8 cellular contexts compared by ENCODE assay signal in genomic region chr19:17686592-17687042, GRCh38. TPM values are rescaled to one million over a fixed set of nuclear protein-coding genes. Genes with fewer than 3 reads are reported as not detected.
DNase-seq lines count a peak whose midpoint lies in the region; ATAC-seq and TF ChIP-seq lines count a peak whose summit lies in the region.

No MANE protein-coding gene starts in this region.

- no peak overlapping the region for H2AK5ac ChIP-seq in trophoblast cell (ENCODE audit: low read length)

- peaks cover 12% of the 10 kb centered on the region; the same call in 1 of the 2 replicates for H3F3A ChIP-seq in GM23338 (replicated peaks; ENCODE audit: low read depth)

- H3K79me2 ChIP-seq in GM23338 (replicated peaks; ENCODE audit: insufficient read depth) = peaks cover 49% of the 10 kb centered on the region
- no peaks in the 10 kb centered on the region for H3K79me2 ChIP-seq in trophoblast cell (ENCODE audit: control insufficient read depth, insufficient read depth, low read length, poor library complexity)

- ATAC-seq in GM23338 (peak; percentile 19), HG03045 (IDR thresholded peaks at IDR 0.05; ENCODE audit: unreplicated experiment) (no peak)

- H3K14ac ChIP-seq in trophoblast cell (ENCODE audit: low read length) = no peak overlapping the region

- peaks cover 3% of the 10 kb centered on the region for H3K9me3 ChIP-seq in trophoblast cell (ENCODE audit: insufficient read depth, low read depth, low read length)

- POLR2A ChIA-PET in activated CD4-positive, alpha-beta T cell treated with anti-CD3 and anti-CD28 coated beads, Interleukin-2, amount 10 ng/mL, durations not matched to agents 7 days and 5 days (lab: Charles Lee) = no interaction called here

- H3K18ac ChIP-seq in trophoblast cell (ENCODE audit: low read length) = no peak overlapping the region

- H3K36me3 ChIP-seq in GM23338 (ENCODE audit: insufficient read depth) = no peaks in the 10 kb centered on the region
- H3K36me3 ChIP-seq in trophoblast cell (ENCODE audit: control insufficient read depth in 1 of 2, insufficient read depth in 2 of 2, low read length in 2 of 2) = no peaks in the 10 kb centered on the region

- H3K9ac ChIP-seq in trophoblast cell (ENCODE audit: low read length) = no peak overlapping the region

- peak overlapping the region; percentile 86 for H3K27ac ChIP-seq in GM23338 (ENCODE audit: low read depth)
- H3K27ac ChIP-seq in trophoblast cell (ENCODE audit: low read depth, low read length) = no peak overlapping the region

- H3K27ac Mint-ChIP-seq in GM23338 (peak overlapping the region; percentile 85; the same call in 1 of the 2 replicates), endothelial cell (ENCODE audit: unreplicated experiment) (no peak overlapping the region)
- H3K27ac Mint-ChIP-seq in activated CD4-positive, alpha-beta T cell treated with anti-CD3 and anti-CD28 coated beads, Interleukin-2, amount 10 ng/mL, durations not matched to agents 7 days and 5 days = no peak overlapping the region

- H3K9me3 Mint-ChIP-seq in GM23338 (peaks cover 2% of the 10 kb centered on the region; the same call in 1 of the 3 replicates), endothelial cell (ENCODE audit: unreplicated experiment) (no peaks in the 10 kb centered on the region)
- no peaks in the 10 kb centered on the region for H3K9me3 Mint-ChIP-seq in activated CD4-positive, alpha-beta T cell treated with anti-CD3 and anti-CD28 coated beads, Interleukin-2, amount 10 ng/mL, durations not matched to agents 7 days and 5 days

- no peak overlapping the region for H3K23ac ChIP-seq in trophoblast cell (ENCODE audit: low read length)

- TF ChIP-seq CTCF in GM23338 (conservative IDR thresholded peaks at IDR 0.05; ENCODE audit: low read depth in 2 of 2) (no peak), endothelial cell (IDR thresholded peaks at IDR 0.05; ENCODE audit: unreplicated experiment) (no peak)

- H4K20me1 ChIP-seq in GM23338 (replicated peaks; ENCODE audit: insufficient read depth) = peaks cover 15% of the 10 kb centered on the region

- no peak overlapping the region for H2BK12ac ChIP-seq in trophoblast cell (ENCODE audit: low read length)

- H3K4me3 ChIP-seq in GM23338 (peak overlapping the region; percentile 97), trophoblast cell (ENCODE audit: low read depth, low read length) (no peak overlapping the region)

- H2BK5ac ChIP-seq in trophoblast cell (ENCODE audit: low read depth, low read length, poor library complexity) = no peak overlapping the region

- no peak overlapping the region for H3K4ac ChIP-seq in trophoblast cell (ENCODE audit: low read depth, low read length)

- H3K36me3 Mint-ChIP-seq in GM23338 (ENCODE audit: low read depth) (peaks cover 18% of the 10 kb centered on the region), endothelial cell (ENCODE audit: low read depth, unreplicated experiment) (no peaks in the 10 kb centered on the region)
- peaks cover 2% of the 10 kb centered on the region for H3K36me3 Mint-ChIP-seq in activated CD4-positive, alpha-beta T cell treated with anti-CD3 and anti-CD28 coated beads, Interleukin-2, amount 10 ng/mL, durations not matched to agents 7 days and 5 days (ENCODE audit: low read depth)

- no peak overlapping the region for H2AFZ ChIP-seq in GM23338
- no peak overlapping the region for H2AFZ ChIP-seq in trophoblast cell (ENCODE audit: insufficient read depth, low read length, poor library complexity)

- no peaks in the 10 kb centered on the region for H3K9me2 ChIP-seq in GM23338 (ENCODE audit: insufficient read depth)

- peaks cover 14% of the 10 kb centered on the region for H3K27me3 Mint-ChIP-seq in GM23338 (ENCODE audit: insufficient read depth, low read depth, poor library complexity)
- peaks cover 14% of the 10 kb centered on the region for H3K27me3 Mint-ChIP-seq in endothelial cell (ENCODE audit: unreplicated experiment)
- H3K27me3 Mint-ChIP-seq in activated CD4-positive, alpha-beta T cell treated with anti-CD3 and anti-CD28 coated beads, Interleukin-2, amount 10 ng/mL, durations not matched to agents 7 days and 5 days = peaks cover 60% of the 10 kb centered on the region

- H3K4me2 ChIP-seq in GM23338 (peak overlapping the region; percentile 90), trophoblast cell (ENCODE audit: low read length) (peak overlapping the region; percentile 17)

- no peak overlapping the region for H4K8ac ChIP-seq in trophoblast cell (ENCODE audit: low read depth, low read length)

- peaks cover 12% of the 10 kb centered on the region for H3K4me1 Mint-ChIP-seq in GM23338
- H3K4me1 Mint-ChIP-seq in endothelial cell (ENCODE audit: unreplicated experiment) = peaks cover 16% of the 10 kb centered on the region
- H3K4me1 Mint-ChIP-seq in activated CD4-positive, alpha-beta T cell treated with anti-CD3 and anti-CD28 coated beads, Interleukin-2, amount 10 ng/mL, durations not matched to agents 7 days and 5 days = peaks cover 7% of the 10 kb centered on the region

- H3K4me1 ChIP-seq in GM23338 (ENCODE audit: insufficient read depth) (peaks cover 10% of the 10 kb centered on the region), trophoblast cell (ENCODE audit: control insufficient read depth in 1 of 2, insufficient read depth in 2 of 2, low read length in 2 of 2) (peaks cover 3 to 5% of the 10 kb centered on the region in 2 experiments)

- no peak overlapping the region for H2BK120ac ChIP-seq in trophoblast cell (ENCODE audit: insufficient read depth, low read length, poor library complexity)

- DNase-seq in GM23338 (ENCODE audit: low spot score) (peak; percentile 90), NCI-H748 treated with DMSO at 0.1 percent for 48 hours (lab: John Stamatoyannopoulos, UW) (peak; percentile 18), endothelial cell (ENCODE audit: low spot score) (peak; percentile 56), trophoblast cell (no peak), GOT3 (lab: John Stamatoyannopoulos, UW) (no peak), NCI-H2107 treated with DMSO at 0.1 percent for 48 hours (lab: John Stamatoyannopoulos, UW; ENCODE audit: unreplicated experiment) (no peak)
- DNase-seq in activated CD4-positive, alpha-beta T cell treated with anti-CD3 and anti-CD28 coated beads, Interleukin-2, amount 10 ng/mL, durations not matched to agents 7 days and 5 days = no peak

- no peaks in the 10 kb centered on the region for H3K79me1 ChIP-seq in trophoblast cell (ENCODE audit: low read length)

- WGBS in trophoblast cell (ENCODE audit: extremely low coverage, insufficient coverage, insufficient read length) = no CpG with 5 or more reads among the region's 28 CpGs

- no peak overlapping the region for H4K12ac ChIP-seq in trophoblast cell (ENCODE audit: low read depth, low read length)

- H3K4me3 Mint-ChIP-seq in GM23338 = peak overlapping the region; percentile 100
- H3K4me3 Mint-ChIP-seq in endothelial cell (ENCODE audit: unreplicated experiment) = no peak overlapping the region
- no peak overlapping the region for H3K4me3 Mint-ChIP-seq in activated CD4-positive, alpha-beta T cell treated with anti-CD3 and anti-CD28 coated beads, Interleukin-2, amount 10 ng/mL, durations not matched to agents 7 days and 5 days

- H4K91ac ChIP-seq in trophoblast cell (ENCODE audit: low read depth, low read length) = no peak overlapping the region

- CTCF ChIA-PET in activated CD4-positive, alpha-beta T cell treated with anti-CD3 and anti-CD28 coated beads, Interleukin-2, amount 10 ng/mL, durations not matched to agents 7 days and 5 days (lab: Charles Lee) = no interaction called here

- H3K27me3 ChIP-seq in GM23338 (ENCODE audit: insufficient read depth) (no peaks in the 10 kb centered on the region), trophoblast cell (ENCODE audit: insufficient read depth, low read length) (peaks cover 18% of the 10 kb centered on the region)

TF ChIP-seq in GM23338, 12 proteins besides CTCF, POLR2A, EP300 and RAD21 (continues in another document):
- no peak for TF ChIP-seq EZH2 (IDR thresholded peaks at IDR 0.05; ENCODE audit: low read depth, unreplicated experiment)
- TF ChIP-seq REST (IDR thresholded peaks at IDR 0.05; ENCODE audit: unreplicated experiment) = peak; percentile 2
- TF ChIP-seq EZH2phosphoT487 (IDR thresholded peaks at IDR 0.05; ENCODE audit: unreplicated experiment) = no peak
- TF ChIP-seq ZNF331 (CRISPR knock-in tag; IDR thresholded peaks at IDR 0.05; ENCODE audit: low read depth) = no peak

RNA-seq across cellular contexts. Expression of gene UNC13A, which starts 1.5 kb away (rescaled TPM):
- 25.0 and 30.4 TPM in 2 replicates for total RNA-seq in GM23338 (2014; rRNA removed; shearing (Covaris generic))
- polyA plus RNA-seq in GM23338 (2016; fragmentation: Nextera tagmentation; extraction: Ambion mirVana) = 8.7 and 9.5 TPM in 2 replicates
- total RNA-seq in endothelial cell (ENCODE audit: unreplicated experiment) = 1.2 TPM
- polyA plus RNA-seq in trophoblast cell (2013) = 0.01 and 0.03 TPM in 2 replicates
- under 1 TPM; 0.02 to 0.04 TPM for total RNA-seq in activated CD4-positive, alpha-beta T cell treated with anti-CD3 and anti-CD28 coated beads, Interleukin-2, amount 10 ng/mL, durations not matched to agents 7 days and 5 days

RNA-seq across cellular contexts. Expression of gene MAP1S, which starts 32.7 kb away (rescaled TPM):
- total RNA-seq in GM23338 (2014; rRNA removed; shearing (Covaris generic)) = 67.6 and 102 TPM in 2 replicates
- 104 and 118 TPM in 2 replicates for polyA plus RNA-seq in GM23338 (2016; fragmentation: Nextera tagmentation; extraction: Ambion mirVana)
- total RNA-seq in endothelial cell (ENCODE audit: unreplicated experiment) = 173 TPM
- polyA plus RNA-seq in trophoblast cell (2013) = 41.8 and 44.0 TPM in 2 replicates
- total RNA-seq in activated CD4-positive, alpha-beta T cell treated with anti-CD3 and anti-CD28 coated beads, Interleukin-2, amount 10 ng/mL, durations not matched to agents 7 days and 5 days = 10 to 100 TPM; 75.3 to 75.7 TPM

Comparison
In these comparisons a context has a peak if more than half of its experiments do, and no peak if none do; other contexts are left out.
1. DNase-seq: peak in GM23338 (single experiment), NCI-H748 treated with DMSO at 0.1 percent for 48 hours (single experiment) and endothelial cell (single experiment); none in trophoblast cell (0 of 2), GOT3 (single experiment), NCI-H2107 treated with DMSO at 0.1 percent for 48 hours (single experiment) and activated CD4-positive, alpha-beta T cell treated with anti-CD3 and anti-CD28 coated beads, Interleukin-2, amount 10 ng/mL, durations not matched to agents 7 days and 5 days (single experiment).
2. RNA of gene UNC13A, which starts 1.5 kb away (total RNA-seq): 25.0 to 30.4 TPM in GM23338; 1.2 TPM in endothelial cell (single experiment) and 0.02 to 0.04 TPM in activated CD4-positive, alpha-beta T cell treated with anti-CD3 and anti-CD28 coated beads, Interleukin-2, amount 10 ng/mL, durations not matched to agents 7 days and 5 days; every median in the first group is over 10 times any median in the second.